Comparison of ENCODE assay signal across 24 cellular contexts in genomic region chr5:72407078-72407477, GRCh38.
A peak's percentile ranks its signal among the peaks of the same experiment; 100 is the strongest.
DNase-seq lines count a peak whose midpoint lies in the region; ATAC-seq and TF ChIP-seq lines count a peak whose summit lies in the region.
"Had no signal": no experiment of that assay in that cellular context is flagged by ENCODE, and none has a peak within 500 bp of the region (broad histone marks: within the 10 kb centered on the region; RNA-seq: fewer than 3 reads in every experiment).

No MANE protein-coding gene starts in this region.

- H3K27ac ChIP-seq in left ventricle myocardium inferior (replicated peaks) (no peak overlapping the region), right atrium auricular region (no peak overlapping the region), SJCRH30 (peak overlapping the region; percentile 70; the same call in 1 of the 2 replicates), sigmoid colon (no peak overlapping the region)
- H3K27ac ChIP-seq: 22Rv1, BLaER1 had no signal

- no peak overlapping the region for H3K4me3 ChIP-seq in left ventricle myocardium inferior
- no peak overlapping the region for H3K4me3 ChIP-seq in right atrium auricular region
- H3K4me3 ChIP-seq in SJCRH30, result no peak overlapping the region
- H3K4me3 ChIP-seq in sigmoid colon, result no peak overlapping the region
- H3K4me3 ChIP-seq: A549, BLaER1, GM12878 had no signal

- 83% methylated on average over 3 of the region's 3 CpGs for WGBS in sigmoid colon, 2 donors

- TF ChIP-seq CTCF in left ventricle myocardium inferior (IDR thresholded peaks at IDR 0.05; ENCODE audit: borderline replicate concordance) (no peak), right atrium auricular region (IDR thresholded peaks at IDR 0.05) (no peak), sigmoid colon (IDR thresholded peaks at IDR 0.05) (no peak)

- no peak for TF ChIP-seq POLR2A in sigmoid colon (IDR thresholded peaks at IDR 0.05)

- H3K27me3 ChIP-seq in left ventricle myocardium inferior (ENCODE audit: low read depth) (no peaks in the 10 kb centered on the region), right atrium auricular region (no peaks in the 10 kb centered on the region), SJCRH30 (no peaks in the 10 kb centered on the region), sigmoid colon (no peaks in the 10 kb centered on the region)
- H3K27me3 ChIP-seq: BE2C, BLaER1 had no signal

- H3K36me3 ChIP-seq in left ventricle myocardium inferior, result no peaks in the 10 kb centered on the region
- no peaks in the 10 kb centered on the region for H3K36me3 ChIP-seq in right atrium auricular region
- H3K36me3 ChIP-seq in SJCRH30, result no peaks in the 10 kb centered on the region
- no peaks in the 10 kb centered on the region for H3K36me3 ChIP-seq in sigmoid colon
- H3K36me3 ChIP-seq: BE2C, BLaER1 had no signal

- DNase-seq in Right ventricle myocardium inferior (ENCODE audit: missing footprints) (no peak), left ventricle myocardium inferior (no peak), left ventricle myocardium superior (no peak), right atrium auricular region (ENCODE audit: low spot score) (no peak), SJCRH30 (no peak), sigmoid colon (no peak)
- DNase-seq: ACHN; BE2C; C1 segment of cervical spinal cord; CD4-positive, alpha-beta memory T cell; CD4-positive, CD25-positive, alpha-beta regulatory T cell; CD8-positive, alpha-beta memory T cell; COR-L47; DMS 273 treated with DMSO at 0.1 percent for 48 hours; DMS153; DMS53; DMS79; DND-41; GDM1 had no signal

- ATAC-seq in Right ventricle myocardium inferior (peak; percentile 63), left ventricle myocardium superior (peak; percentile 64), HG03025 (IDR thresholded peaks at IDR 0.05; ENCODE audit: low FRiP score, unreplicated experiment) (no peak)
- ATAC-seq: A549, GM12878 had no signal

- no peak for TF ChIP-seq EP300 in sigmoid colon (IDR thresholded peaks at IDR 0.05)

- H3K4me1 ChIP-seq in left ventricle myocardium inferior, result peaks cover 18% of the 10 kb centered on the region
- H3K4me1 ChIP-seq in right atrium auricular region, result peaks cover 0 to 14% of the 10 kb centered on the region in 2 donors
- peaks cover 25% of the 10 kb centered on the region for H3K4me1 ChIP-seq in SJCRH30
- H3K4me1 ChIP-seq in sigmoid colon, result peaks cover 0 to 13% (median 2%) of the 10 kb centered on the region in 4 donors
- H3K4me1 ChIP-seq: BE2C, BLaER1 had no signal

- intact Hi-C loops in Right ventricle myocardium inferior (cut with DNase I), result loop anchor here (10.0 kb wide), 1 partner anchor 48 kb away; no protein-coding TSS in a partner anchor
- intact Hi-C loops in left ventricle myocardium inferior (cut with micrococcal nuclease), result no loop called here
- intact Hi-C loops in left ventricle myocardium superior (cut with micrococcal nuclease), result no loop called here
- intact Hi-C loops in sigmoid colon (cut with DNase I), result no loop called here

- H3K9me3 ChIP-seq in left ventricle myocardium inferior (replicated peaks), result peaks cover 11% of the 10 kb centered on the region
- H3K9me3 ChIP-seq in right atrium auricular region, result peaks cover 0 to under 1% of the 10 kb centered on the region in 2 donors
- peaks cover 4% of the 10 kb centered on the region for H3K9me3 ChIP-seq in SJCRH30 (replicated peaks)
- H3K9me3 ChIP-seq in sigmoid colon, result peaks cover 0 to 3% (median 0%) of the 10 kb centered on the region in 4 donors
